ENCODE assay signal across 18 cellular contexts in genomic region chr3:37763338-37763737, GRCh38.
"Had no signal": no experiment of that assay in that cellular context is flagged by ENCODE, and none has a peak within 500 bp of the region (broad histone marks: within the 10 kb centered on the region; RNA-seq: fewer than 3 reads in every experiment).

No MANE protein-coding gene starts in this region.

- ATAC-seq: left lobe of liver had no signal

- H3K36me3 ChIP-seq: suprapubic skin, WERI-Rb-1 had no signal

- H3K9me3 Mint-ChIP-seq: activated naive CD4-positive, alpha-beta T cell treated with anti-CD3 and anti-CD28 coated beads, Interleukin-2, amount 50 U/mL, for 24 hours had no signal

- H3K4me3 ChIP-seq: esophagus muscularis mucosa, suprapubic skin had no signal

- H3K4me1 Mint-ChIP-seq: activated naive CD4-positive, alpha-beta T cell treated with anti-CD3 and anti-CD28 coated beads, Interleukin-2, amount 50 U/mL, for 24 hours had no signal

- H3K27ac Mint-ChIP-seq: activated naive CD4-positive, alpha-beta T cell treated with anti-CD3 and anti-CD28 coated beads, Interleukin-2, amount 50 U/mL, for 24 hours had no signal

- DNase-seq: activated CD4-positive, alpha-beta T cell treated with anti-CD3 and anti-CD28 coated beads, Interleukin-2, amount 50 U/mL, for 4 hours; activated gamma-delta T cell; dermis blood vessel endothelial cell; effector memory CD4-positive, alpha-beta T cell; hippocampal formation; islet precursor cell; nucleus accumbens; stimulated activated CD4-positive, alpha-beta T cell treated with anti-CD3 and anti-CD28 coated beads, Interleukin-12 subunit alpha, Interleukin-12 subunit beta, amount 100 ng/mL, for 4 hours; stimulated activated CD4-positive, alpha-beta T cell treated with anti-CD3 and anti-CD28 coated beads, Interleukin-1b, Interleukin-23, amount 100 ng/mL, for 48 hours; stimulated activated CD8-positive, alpha-beta memory T cell treated with anti-CD3 and anti-CD28 coated beads, Interleukin-4, amount 100 ng/mL, for 48 hours; stimulated activated naive CD4-positive, alpha-beta T cell; SW 1271; T-helper 2 cell; WERI-Rb-1 had no signal

- H3K36me3 Mint-ChIP-seq: activated naive CD4-positive, alpha-beta T cell treated with anti-CD3 and anti-CD28 coated beads, Interleukin-2, amount 50 U/mL, for 24 hours had no signal

- H3K4me3 Mint-ChIP-seq: activated naive CD4-positive, alpha-beta T cell treated with anti-CD3 and anti-CD28 coated beads, Interleukin-2, amount 50 U/mL, for 24 hours had no signal

- H3K9me3 ChIP-seq: esophagus muscularis mucosa, suprapubic skin had no signal

- H3K27me3 ChIP-seq: esophagus muscularis mucosa, suprapubic skin had no signal

- H3K27ac ChIP-seq: suprapubic skin, WERI-Rb-1 had no signal
